Comparison of ENCODE assay signal across 12 cellular contexts in the genomic region with DNA sequence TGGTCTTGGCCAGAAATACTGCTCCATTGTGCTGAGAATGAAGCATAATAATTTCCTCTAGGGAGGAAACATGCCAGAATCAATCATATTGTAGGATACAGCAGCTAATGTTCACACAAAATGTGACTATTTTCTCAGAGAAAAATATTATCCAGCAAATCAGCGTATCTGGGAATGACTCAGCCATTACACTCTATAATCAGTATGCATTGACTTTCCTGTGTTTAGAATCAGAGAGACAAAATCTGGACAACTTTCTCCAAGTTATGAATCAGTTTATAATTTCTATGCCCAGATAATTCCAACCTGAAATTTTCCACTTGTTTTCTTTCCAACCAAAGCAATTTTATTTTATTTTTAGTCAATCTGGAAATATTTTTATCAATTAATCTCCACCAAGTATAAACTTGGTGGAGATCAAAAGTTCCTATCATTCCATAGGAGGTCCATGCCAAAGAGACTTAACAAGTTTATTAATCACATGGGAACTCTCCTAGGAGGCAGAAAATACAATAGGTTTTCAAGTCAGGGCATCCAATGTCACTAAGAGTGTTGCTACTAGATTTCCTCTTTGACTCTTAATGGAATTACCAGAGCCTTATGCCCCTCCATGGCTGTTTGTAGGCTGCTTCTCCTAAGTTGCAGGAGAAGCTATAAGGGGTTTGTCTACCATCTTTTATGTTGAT. TPM values are rescaled to one million over a fixed set of nuclear protein-coding genes. Genes with fewer than 3 reads are reported as not detected.
"Had no signal": no experiment of that assay in that cellular context is flagged by ENCODE, and none has a peak within 500 bp of the region (broad histone marks: within the 10 kb centered on the region; RNA-seq: fewer than 3 reads in every experiment).

No MANE protein-coding gene starts in this region.

- DNase-seq: activated CD4-positive, alpha-beta T cell treated with anti-CD3 and anti-CD28 coated beads, Interleukin-2, amount 50 U/mL, for 4 hours; activated CD4-positive, CD25-positive, alpha-beta regulatory T cell; activated T-cell treated with anti-CD3 and anti-CD28 coated beads, Interleukin-2, amount 50 U/mL, for 1 hour; amniotic stem cell; ovary; stimulated activated CD4-positive, alpha-beta T cell treated with anti-CD3 and anti-CD28 coated beads, Interleukin-4, amount 100 ng/mL, for 4 hours; thyroid gland; uterus had no signal

- H3K27me3 ChIP-seq: gastroesophageal sphincter, ovary, thyroid gland, uterus had no signal

- H3K4me1 ChIP-seq: thyroid gland, uterus had no signal

- H3K9me3 ChIP-seq: gastroesophageal sphincter, ovary, thyroid gland, uterus had no signal

- H3K4me3 ChIP-seq: gastroesophageal sphincter, ovary, thyroid gland, uterus had no signal

- H3K27ac ChIP-seq: ovary, thyroid gland, uterus had no signal

- H3K36me3 ChIP-seq: gastroesophageal sphincter, ovary, thyroid gland, uterus had no signal

RNA-seq across cellular contexts. Expression of a gene that starts 36.4 kb away (rescaled TPM):
- total RNA-seq: myocyte; neural crest cell; T-helper 2 cell treated with Interferon-gamma antibody and Interleukin-4, amounts not matched to agents 100 ng/mL and 5 ng/mL, for 36 hours had no signal
